1 cellular context compared by ENCODE assay signal in the genomic region with DNA sequence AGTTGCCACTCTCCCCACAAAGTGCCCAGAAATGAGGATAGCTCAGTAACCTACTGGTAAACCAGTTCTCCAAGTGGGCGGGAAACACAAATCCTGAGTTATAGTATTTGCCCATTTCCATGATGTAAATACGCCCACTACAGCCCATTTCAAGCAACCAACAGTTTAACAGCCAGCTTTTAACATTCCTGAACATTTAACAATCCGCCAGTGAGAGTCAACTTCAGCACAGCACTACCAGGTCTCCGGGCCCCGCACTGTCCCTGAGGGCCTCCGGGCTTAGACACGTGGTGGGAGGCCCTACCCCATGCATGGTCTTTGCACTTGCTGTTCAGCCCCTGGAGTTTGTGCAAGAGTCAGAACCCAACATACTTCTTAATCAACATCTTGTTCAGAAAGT.
TF ChIP-seq lines count a peak whose summit lies in the region.

No MANE protein-coding gene starts in this region.

TF ChIP-seq in HCT116, 20 proteins besides CTCF, POLR2A, EP300 and RAD21 (continued from another document):
- TF ChIP-seq, protein P1, sequence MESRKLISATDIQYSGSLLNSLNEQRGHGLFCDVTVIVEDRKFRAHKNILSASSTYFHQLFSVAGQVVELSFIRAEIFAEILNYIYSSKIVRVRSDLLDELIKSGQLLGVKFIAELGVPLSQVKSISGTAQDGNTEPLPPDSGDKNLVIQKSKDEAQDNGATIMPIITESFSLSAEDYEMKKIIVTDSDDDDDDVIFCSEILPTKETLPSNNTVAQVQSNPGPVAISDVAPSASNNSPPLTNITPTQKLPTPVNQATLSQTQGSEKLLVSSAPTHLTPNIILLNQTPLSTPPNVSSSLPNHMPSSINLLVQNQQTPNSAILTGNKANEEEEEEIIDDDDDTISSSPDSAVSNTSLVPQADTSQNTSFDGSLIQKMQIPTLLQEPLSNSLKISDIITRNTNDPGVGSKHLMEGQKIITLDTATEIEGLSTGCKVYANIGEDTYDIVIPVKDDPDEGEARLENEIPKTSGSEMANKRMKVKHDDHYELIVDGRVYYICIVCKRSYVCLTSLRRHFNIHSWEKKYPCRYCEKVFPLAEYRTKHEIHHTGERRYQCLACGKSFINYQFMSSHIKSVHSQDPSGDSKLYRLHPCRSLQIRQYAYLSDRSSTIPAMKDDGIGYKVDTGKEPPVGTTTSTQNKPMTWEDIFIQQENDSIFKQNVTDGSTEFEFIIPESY (IDR thresholded peaks at IDR 0.05; ENCODE audit: extremely low read depth, insufficient replicate concordance, low read length): no peak
TF ChIP-seq in HCT116: peak in this region for 0.
